16 cellular contexts compared by ENCODE assay signal in genomic region chr9:109166171-109166770, GRCh38. TPM values are rescaled to one million over a fixed set of nuclear protein-coding genes. Genes with fewer than 3 reads are reported as not detected.
DNase-seq lines count a peak whose midpoint lies in the region; ATAC-seq, FAIRE-seq and TF ChIP-seq lines count a peak whose summit lies in the region.
"Had no signal": no experiment of that assay in that cellular context is flagged by ENCODE, and none has a peak within 500 bp of the region (broad histone marks: within the 10 kb centered on the region; RNA-seq: fewer than 3 reads in every experiment).

No MANE protein-coding gene starts in this region.

- H3K9me3 ChIP-seq in hepatocyte (ENCODE audit: low read depth): no peaks in the 10 kb centered on the region

- CTCF ChIA-PET in T-cell (lab: Charles Lee): no interaction called here

- in situ Hi-C loops in G401 (cut with HindIII; ENCODE audit: low sequenced_read_pairs): no loop called here

- H3K4me1 Mint-ChIP-seq in T-cell: peaks cover 2 to 5% (median 4%) of the 10 kb centered on the region in 3 donors
- peaks cover 6% of the 10 kb centered on the region for H3K4me1 Mint-ChIP-seq in osteocyte (ENCODE audit: unreplicated experiment)

- H3K4me3 ChIP-seq in hepatocyte: no peak overlapping the region
- H3K4me3 ChIP-seq: PC-9 had no signal

- H3K79me2 ChIP-seq in hepatocyte: no peaks in the 10 kb centered on the region

- no peak overlapping the region for H3K27ac ChIP-seq in hepatocyte
- H3K27ac ChIP-seq: PC-9 had no signal

- no peaks in the 10 kb centered on the region for H4K20me1 ChIP-seq in hepatocyte (ENCODE audit: insufficient read depth, poor library complexity, severe bottlenecking)

- H3K4me3 Mint-ChIP-seq in T-cell (peak overlapping the region in 2 of 3 donors; percentile 22 to 38), osteocyte (ENCODE audit: unreplicated experiment) (peak overlapping the region; percentile 63)

- FAIRE-seq in GM12892 (lab: Jason Lieb, UNC): no peak
- FAIRE-seq: HTR-8/SVneo had no signal

- peak; percentile 55 for DNase-seq in G401 (ENCODE audit: low spot score)
- DNase-seq in T-cell: no peak
- no peak for DNase-seq in hepatocyte (ENCODE audit: low spot score)
- DNase-seq in osteocyte (ENCODE audit: extremely low spot score, unreplicated experiment): no peak
- no peak for DNase-seq in GM12892 (ENCODE audit: insufficient read length)
- DNase-seq in DMS114 treated with DMSO at 0.1 percent for 48 hours (lab: John Stamatoyannopoulos, UW; ENCODE audit: unreplicated experiment): no peak
- no peak for DNase-seq in GM10266 (ENCODE audit: extremely low spot score)
- DNase-seq: activated naive CD4-positive, alpha-beta T cell treated with anti-CD3 and anti-CD28 coated beads, Interleukin-2, amount 50 U/mL, for 16 hours; DMS 273 treated with DMSO at 0.1 percent for 48 hours; NCI-H1048; PC-9; stimulated activated CD4-positive, alpha-beta T cell treated with anti-CD3 and anti-CD28 coated beads, Interleukin-15, amount 100 ng/mL, for 24 hours had no signal

- POLR2A ChIA-PET in T-cell (lab: Charles Lee): no interaction called here

- H3K9me3 Mint-ChIP-seq in T-cell: peaks cover 0 to 7% (median under 1%) of the 10 kb centered on the region in 3 donors
- peaks cover 7% of the 10 kb centered on the region for H3K9me3 Mint-ChIP-seq in osteocyte (ENCODE audit: unreplicated experiment)

- TF ChIP-seq CTCF in hepatocyte (IDR thresholded peaks at IDR 0.05; ENCODE audit: poor library complexity) (no peak), osteocyte (IDR thresholded peaks at IDR 0.05) (no peak), GM10266 (IDR thresholded peaks at IDR 0.05; ENCODE audit: control insufficient read depth, insufficient read depth, low read depth, missing control alignments) (no peak)

- no peak overlapping the region for H3K27ac Mint-ChIP-seq in T-cell
- H3K27ac Mint-ChIP-seq in osteocyte (ENCODE audit: unreplicated experiment): no peak overlapping the region

- no peak for TF ChIP-seq POLR2A in GM12892 (IDR thresholded peaks at IDR 0.05; ENCODE audit: low read depth, low read length)

- no peak for ATAC-seq in T-cell (replicated peaks in 1 of 4)
- no peak for ATAC-seq in GM21526 (IDR thresholded peaks at IDR 0.05; ENCODE audit: low FRiP score, unreplicated experiment)
- ATAC-seq: activated CD4-positive, CD25-positive, alpha-beta regulatory T cell treated with anti-CD3 and anti-CD28 coated beads, Interleukin-2, amount 50 U/mL, for 24 hours had no signal

- H3K27me3 Mint-ChIP-seq in T-cell (peaks cover 56 to 69% of the 10 kb centered on the region in 2 donors), osteocyte (ENCODE audit: unreplicated experiment) (peaks cover 16% of the 10 kb centered on the region)

- H3K36me3 ChIP-seq in hepatocyte (replicated peaks; ENCODE audit: insufficient read depth, low read depth): no peaks in the 10 kb centered on the region

- no peaks in the 10 kb centered on the region for H3K4me1 ChIP-seq in hepatocyte (ENCODE audit: insufficient read depth)

- H2AFZ ChIP-seq in hepatocyte: no peak overlapping the region
- H2AFZ ChIP-seq: PC-9 had no signal

- WGBS in hepatocyte (ENCODE audit: low lambda C conversion rate, missing lambda C conversion rate): 94% methylated on average over 12 of the region's 16 CpGs

- H3K4me2 ChIP-seq in hepatocyte: peak overlapping the region; percentile 86
- H3K4me2 ChIP-seq: PC-9 had no signal

- no peaks in the 10 kb centered on the region for H3K9me2 ChIP-seq in hepatocyte (replicated peaks; ENCODE audit: insufficient read depth)

- H3K27me3 ChIP-seq in hepatocyte: peaks cover 23% of the 10 kb centered on the region

- H3K36me3 Mint-ChIP-seq in T-cell: no peaks in the 10 kb centered on the region
- H3K36me3 Mint-ChIP-seq in osteocyte (ENCODE audit: unreplicated experiment): no peaks in the 10 kb centered on the region

RNA-seq across cellular contexts. Expression of gene FRRS1L, which starts 0.8 kb away (rescaled TPM):
- total RNA-seq in G401 (2014; rRNA removed; shearing (Covaris generic)): not detected in 2 replicates
- total RNA-seq in T-cell (under 1 TPM in 1 of 5 donors, not detected in 4; 0.03 TPM), hepatocyte (4.4 and 5.0 TPM in 2 replicates), osteocyte (5.1 and 6.7 TPM in 2 replicates)
- polyA plus RNA-seq in hepatocyte: 2.0 and 2.6 TPM in 2 replicates
- not detected for polyA plus RNA-seq in GM12892 (2012; ENCODE audit: missing spikeins)
- total RNA-seq: lung microvascular endothelial cell, PC-9 had no signal

RNA-seq across cellular contexts. Expression of gene TMEM245, which starts 46.5 kb away (rescaled TPM):
- 20.7 and 26.6 TPM in 2 replicates for total RNA-seq in G401 (2014; rRNA removed; shearing (Covaris generic))
- total RNA-seq in T-cell (10 to 100 TPM; 32.5 to 68.1 (median 52.5) TPM), hepatocyte (101 and 122 TPM in 2 replicates), osteocyte (40.0 and 41.0 TPM in 2 replicates)
- 54.9 and 63.5 TPM in 2 replicates for polyA plus RNA-seq in hepatocyte
- polyA plus RNA-seq in GM12892 (2012; ENCODE audit: missing spikeins): 16.7 TPM
